14 cellular contexts compared by ENCODE assay signal in the genomic region with DNA sequence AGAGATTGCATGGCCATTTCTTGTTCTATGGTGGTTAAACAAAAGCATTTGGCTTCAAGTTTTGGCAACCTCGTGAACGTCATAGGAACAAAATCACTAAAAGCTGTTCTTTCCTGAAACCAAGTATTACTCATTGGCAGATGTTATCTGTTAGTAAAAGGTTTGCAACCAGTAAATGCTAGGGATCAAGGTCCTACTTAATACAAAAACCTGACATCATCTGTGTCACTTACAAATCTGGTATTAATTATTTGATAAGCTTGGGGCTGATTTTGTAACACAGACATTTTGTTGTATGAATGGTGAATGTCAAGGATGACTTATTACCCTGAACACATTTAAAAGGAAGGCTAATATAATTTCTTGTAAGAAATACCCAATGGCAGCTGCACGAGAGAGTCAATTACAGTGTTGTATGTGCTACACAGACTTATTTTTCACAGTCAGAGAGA.
DNase-seq lines count a peak whose midpoint lies in the region; ATAC-seq and TF ChIP-seq lines count a peak whose summit lies in the region.
"Had no signal": no experiment of that assay in that cellular context is flagged by ENCODE, and none has a peak within 500 bp of the region (broad histone marks: within the 10 kb centered on the region; RNA-seq: fewer than 3 reads in every experiment).

No MANE protein-coding gene starts in this region.

- peaks cover 35% of the 10 kb centered on the region for H3K4me1 Mint-ChIP-seq in nephron
- H3K4me1 Mint-ChIP-seq in activated CD8-positive, alpha-beta memory T cell treated with anti-CD3 and anti-CD28 coated beads, Interleukin-2, amount 10 ng/mL, durations not matched to agents 7 days and 5 days, result no peaks in the 10 kb centered on the region

- TF ChIP-seq CTCF in nephron (IDR thresholded peaks at IDR 0.05; ENCODE audit: unreplicated experiment in 3 of 3), result no peak

- H3K4me3 Mint-ChIP-seq in nephron, result no peak overlapping the region
- H3K4me3 Mint-ChIP-seq in activated CD8-positive, alpha-beta memory T cell treated with anti-CD3 and anti-CD28 coated beads, Interleukin-2, amount 10 ng/mL, durations not matched to agents 7 days and 5 days, result no peak overlapping the region

- peak overlapping the region; percentile 2 to 53 (median 34) for H3K27ac Mint-ChIP-seq in nephron
- no peak overlapping the region for H3K27ac Mint-ChIP-seq in activated CD8-positive, alpha-beta memory T cell treated with anti-CD3 and anti-CD28 coated beads, Interleukin-2, amount 10 ng/mL, durations not matched to agents 7 days and 5 days

- CTCF ChIA-PET in activated CD8-positive, alpha-beta memory T cell treated with anti-CD3 and anti-CD28 coated beads, Interleukin-2, amount 10 ng/mL, durations not matched to agents 7 days and 5 days (lab: Charles Lee), result no interaction called here

- no peaks in the 10 kb centered on the region for H3K9me3 Mint-ChIP-seq in nephron
- H3K9me3 Mint-ChIP-seq in activated CD8-positive, alpha-beta memory T cell treated with anti-CD3 and anti-CD28 coated beads, Interleukin-2, amount 10 ng/mL, durations not matched to agents 7 days and 5 days (ENCODE audit: low read depth), result no peaks in the 10 kb centered on the region

- ATAC-seq in activated CD8-positive, alpha-beta memory T cell treated with anti-CD3 and anti-CD28 coated beads, Interleukin-2, amount 10 ng/mL, durations not matched to agents 7 days and 5 days, result no peak

- H3K36me3 Mint-ChIP-seq in nephron (ENCODE audit: low read depth), result no peaks in the 10 kb centered on the region
- H3K36me3 Mint-ChIP-seq in activated CD8-positive, alpha-beta memory T cell treated with anti-CD3 and anti-CD28 coated beads, Interleukin-2, amount 10 ng/mL, durations not matched to agents 7 days and 5 days, result no peaks in the 10 kb centered on the region

- DNase-seq in COLO829 (ENCODE audit: low spot score) (peak; percentile 3), NCI-H82 treated with DMSO at 0.1 percent for 48 hours (lab: John Stamatoyannopoulos, UW; ENCODE audit: unreplicated experiment) (peak; percentile 15), fibroblast of gingiva (ENCODE audit: low read depth) (peak; percentile 96), NCI-H2107 treated with DMSO at 0.1 percent for 48 hours (lab: John Stamatoyannopoulos, UW; ENCODE audit: unreplicated experiment) (no peak), NCI-H2196 (lab: John Stamatoyannopoulos, UW; ENCODE audit: unreplicated experiment) (no peak), nucleus accumbens (lab: John Stamatoyannopoulos, UW) (no peak)
- no peak for DNase-seq in activated CD8-positive, alpha-beta memory T cell treated with anti-CD3 and anti-CD28 coated beads, Interleukin-2, amount 10 ng/mL, durations not matched to agents 7 days and 5 days
- DNase-seq: activated naive CD4-positive, alpha-beta T cell treated with Interleukin-2 at 50 U/mL for 16 hours; colonic mucosa; mesendoderm; NCI-H345; PC-9; T-helper 9 cell had no signal

- no peaks in the 10 kb centered on the region for H3K27me3 Mint-ChIP-seq in nephron (ENCODE audit: low read depth)
- H3K27me3 Mint-ChIP-seq in activated CD8-positive, alpha-beta memory T cell treated with anti-CD3 and anti-CD28 coated beads, Interleukin-2, amount 10 ng/mL, durations not matched to agents 7 days and 5 days, result no peaks in the 10 kb centered on the region

Comparison
In these comparisons a context has a peak if more than half of its experiments do, and no peak if none do; other contexts are left out.
1. DNase-seq: peak in COLO829 (single experiment), NCI-H82 treated with DMSO at 0.1 percent for 48 hours (single experiment) and fibroblast of gingiva (single experiment); none in NCI-H2107 treated with DMSO at 0.1 percent for 48 hours (single experiment), NCI-H2196 (single experiment), nucleus accumbens (0 of 56) and activated CD8-positive, alpha-beta memory T cell treated with anti-CD3 and anti-CD28 coated beads, Interleukin-2, amount 10 ng/mL, durations not matched to agents 7 days and 5 days (single experiment).